ENCODE assay signal across 9 cellular contexts in genomic region chr14:69613312-69614073, GRCh38. TPM values are rescaled to one million over a fixed set of nuclear protein-coding genes. Genes with fewer than 3 reads are reported as not detected.
DNase-seq lines count a peak whose midpoint lies in the region; ATAC-seq and TF ChIP-seq lines count a peak whose summit lies in the region.
"Had no signal": no experiment of that assay in that cellular context is flagged by ENCODE, and none has a peak within 500 bp of the region (broad histone marks: within the 10 kb centered on the region; RNA-seq: fewer than 3 reads in every experiment).

No MANE protein-coding gene starts in this region.

- H3K27ac ChIP-seq in RWPE2 (ENCODE audit: poor library complexity, severe bottlenecking) (peak overlapping the region; percentile 57), esophagus squamous epithelium (peak overlapping the region; percentile 96 to 100 (median 99))

- TF ChIP-seq CTCF in GM12865 (IDR thresholded peaks at IDR 0.05; ENCODE audit: insufficient read depth, low read depth, low read length, missing control alignments) (no peak), RWPE2 (IDR thresholded peaks at IDR 0.05; ENCODE audit: poor library complexity, severe bottlenecking) (no peak), esophagus squamous epithelium (IDR thresholded peaks at IDR 0.05) (no peak)

- no peak for TF ChIP-seq POLR2A in esophagus squamous epithelium (IDR thresholded peaks at IDR 0.05)

- ATAC-seq in RWPE2 (ENCODE audit: low read depth) (no peak), GM19351 (IDR thresholded peaks at IDR 0.05; ENCODE audit: unreplicated experiment) (no peak), HG03354 (IDR thresholded peaks at IDR 0.05; ENCODE audit: poor library complexity, severe bottlenecking, unreplicated experiment) (no peak)

- H3K36me3 ChIP-seq in RWPE2 (ENCODE audit: low read depth) (no peaks in the 10 kb centered on the region), esophagus squamous epithelium (no peaks in the 10 kb centered on the region)

- H3K27me3 ChIP-seq in RWPE2 (ENCODE audit: insufficient read depth, poor library complexity, severe bottlenecking) (no peaks in the 10 kb centered on the region), esophagus squamous epithelium (no peaks in the 10 kb centered on the region)

- DNase-seq in GM12865 (ENCODE audit: low read depth) (peak; percentile 39), RWPE2 (ENCODE audit: low spot score) (no peak), esophagus squamous epithelium (lab: John Stamatoyannopoulos, UW) (no peak), skeletal muscle cell (ENCODE audit: low read depth) (no peak), NCI-H1436 treated with DMSO at 0.1 percent for 48 hours (lab: John Stamatoyannopoulos, UW) (no peak), iPS-NIHi11 (ENCODE audit: low spot score) (no peak)
- DNase-seq: NCI-H146 had no signal

- intact Hi-C loops in esophagus squamous epithelium (cut with DNase I) = no loop called here

- H3K4me3 ChIP-seq in GM12865 (ENCODE audit: low read depth, low read length) (peak overlapping the region; percentile 61), RWPE2 (ENCODE audit: severe bottlenecking) (peak overlapping the region; percentile 100), esophagus squamous epithelium (peak overlapping the region; percentile 74 to 92 (median 86)), skeletal muscle cell (ENCODE audit: low read depth, low read length) (peak overlapping the region; percentile 82)

- WGBS in esophagus squamous epithelium, 2 donors = 38 to 39% methylated on average over 4 of the region's 4 CpGs

- H3K4me1 ChIP-seq in RWPE2 (ENCODE audit: insufficient read depth, poor library complexity, severe bottlenecking) = peaks cover 34% of the 10 kb centered on the region
- peaks cover 46 to 78% (median 60%) of the 10 kb centered on the region in 3 donors for H3K4me1 ChIP-seq in esophagus squamous epithelium

- H3K9me3 ChIP-seq in RWPE2 (ENCODE audit: severe bottlenecking) (no peaks in the 10 kb centered on the region), esophagus squamous epithelium (no peaks in the 10 kb centered on the region)

RNA-seq across cellular contexts. Expression of gene SUSD6, which starts 2.1 kb away (rescaled TPM):
- 10 to 100 TPM; 22.4 to 43.1 (median 27.8) TPM for total RNA-seq in esophagus squamous epithelium

RNA-seq across cellular contexts. Expression of gene CCDC177, which starts 38.8 kb away (rescaled TPM):
- total RNA-seq in esophagus squamous epithelium = under 1 TPM in 1 of 4 donors, not detected in 3; 0.22 TPM
